2 cellular contexts compared by ENCODE assay signal in genomic region chr12:4843907-4844306, GRCh38.
A peak's percentile ranks its signal among the peaks of the same experiment; 100 is the strongest.
TF ChIP-seq lines count a peak whose summit lies in the region.

No MANE protein-coding gene starts in this region.

TF ChIP-seq in HepG2, 621 proteins besides CTCF, POLR2A, EP300 and RAD21:
- TF ChIP-seq ZNF333 (CRISPR knock-in tag; IDR thresholded peaks at IDR 0.05; ENCODE audit: borderline replicate concordance) (no peak), MTF2 (CRISPR knock-in tag; IDR thresholded peaks at IDR 0.05; ENCODE audit: borderline replicate concordance) (no peak), FOXA3 (CRISPR knock-in tag; IDR thresholded peaks at IDR 0.05) (no peak), ZBTB3 (CRISPR knock-in tag; IDR thresholded peaks at IDR 0.05; ENCODE audit: borderline replicate concordance, low read depth) (no peak), ERF (CRISPR knock-in tag; IDR thresholded peaks at IDR 0.05) (no peak), ZNF296 (CRISPR knock-in tag; conservative IDR thresholded peaks at IDR 0.05) (no peak), NCOA5 (CRISPR knock-in tag; IDR thresholded peaks at IDR 0.05) (no peak), MAFK (conservative IDR thresholded peaks at IDR 0.05 in 1 of 2, IDR thresholded peaks at IDR 0.05 in 1 of 2; ENCODE audit: low read length in 2 of 2) (peak in 1 of 2 experiments; percentile 69; a peak in 3 of 4 replicates), DZIP1 (CRISPR knock-in tag; IDR thresholded peaks at IDR 0.05) (no peak), MAFF (IDR thresholded peaks at IDR 0.05; ENCODE audit: low read depth, low read length) (peak; percentile 71), KAT7 (CRISPR knock-in tag; IDR thresholded peaks at IDR 0.05; ENCODE audit: borderline replicate concordance) (no peak), ZNF777 (CRISPR knock-in tag; IDR thresholded peaks at IDR 0.05) (no peak), LRRFIP1 (CRISPR knock-in tag; conservative IDR thresholded peaks at IDR 0.05) (no peak), ZFP62 (CRISPR knock-in tag; IDR thresholded peaks at IDR 0.05) (no peak), ZNF354B (CRISPR knock-in tag; IDR thresholded peaks at IDR 0.05) (no peak), RAD51 (IDR thresholded peaks at IDR 0.05; ENCODE audit: borderline replicate concordance) (no peak), ZKSCAN1 (IDR thresholded peaks at IDR 0.05; ENCODE audit: low read length) (0 out of 2 replicates have a peak, but pooled peaks have one; percentile 44), ZFY (CRISPR knock-in tag; IDR thresholded peaks at IDR 0.05) (no peak), SNRNP70 (IDR thresholded peaks at IDR 0.05; ENCODE audit: low read depth, low read length) (no peak), NPAS2 (CRISPR knock-in tag; IDR thresholded peaks at IDR 0.05; ENCODE audit: borderline replicate concordance) (no peak)

TF ChIP-seq in IMR-90, 13 proteins besides CTCF, POLR2A, EP300 and RAD21:
- TF ChIP-seq RCOR1 (IDR thresholded peaks at IDR 0.05; ENCODE audit: insufficient replicate concordance, low read length) (no peak), MAFK (IDR thresholded peaks at IDR 0.05; ENCODE audit: low read depth, low read length) (peak; percentile 33), SMC3 (IDR thresholded peaks at IDR 0.05; ENCODE audit: low read depth, low read length) (no peak), ELK1 (IDR thresholded peaks at IDR 0.05; ENCODE audit: borderline replicate concordance, low read depth, low read length) (no peak)
TF ChIP-seq in IMR-90: peak in this region for 1.
